In the genomic region with DNA sequence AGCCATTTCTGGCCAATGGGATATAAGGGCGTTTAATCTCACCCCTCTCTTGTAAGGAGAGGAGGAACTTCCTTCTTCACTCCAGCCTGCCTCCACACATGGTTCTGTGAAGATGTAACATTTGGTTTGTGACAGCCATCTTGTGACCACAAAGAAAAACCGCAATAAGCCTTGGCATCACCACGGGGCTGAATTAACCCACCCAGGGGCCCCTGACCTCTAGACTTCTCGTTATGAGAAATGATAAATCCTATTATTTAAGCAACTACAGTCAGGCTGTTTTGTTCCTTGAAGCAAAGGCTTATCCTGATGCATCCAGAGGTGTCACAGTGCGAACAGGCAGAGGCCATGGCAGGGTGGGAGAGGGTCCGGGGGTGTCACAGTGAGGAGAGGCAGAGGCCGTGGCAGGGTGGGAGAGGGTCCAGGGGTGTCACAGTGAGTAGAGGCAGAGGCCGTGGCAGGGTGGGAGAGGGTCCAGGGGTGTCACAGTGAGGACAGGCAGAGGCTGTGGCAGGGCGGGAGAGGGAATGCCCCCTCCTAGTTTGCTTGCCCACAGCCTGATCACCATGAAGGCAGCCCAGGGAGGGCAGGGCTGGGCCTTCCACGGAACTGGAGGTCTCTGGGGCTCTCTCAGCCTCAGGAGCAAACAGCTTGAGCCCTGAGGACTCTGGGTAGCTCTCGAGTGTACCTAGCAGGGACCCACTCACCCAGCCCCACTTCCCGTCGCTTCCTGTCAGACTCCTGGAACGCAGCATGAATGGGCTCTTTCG, we compare ENCODE assay signal across 1 cellular context.
TF ChIP-seq lines count a peak whose summit lies in the region.

No MANE protein-coding gene starts in this region.

TF ChIP-seq in GM12891, 5 proteins besides CTCF, POLR2A, EP300 and RAD21 (continued from another document):
- TF ChIP-seq PAX5 (IDR thresholded peaks at IDR 0.05; ENCODE audit: insufficient read depth, low read length, severe bottlenecking) (no peak), TAF1 (IDR thresholded peaks at IDR 0.05; ENCODE audit: low read depth, low read length) (no peak)
